In genomic region chr4:150411527-150411926, GRCh38 we compare ENCODE assay signal across 19 cellular contexts.
A peak's percentile ranks its signal among the peaks of the same experiment; 100 is the strongest.
DNase-seq lines count a peak whose midpoint lies in the region; ATAC-seq and TF ChIP-seq lines count a peak whose summit lies in the region.
"Had no signal": no experiment of that assay in that cellular context is flagged by ENCODE, and none has a peak within 500 bp of the region (broad histone marks: within the 10 kb centered on the region; RNA-seq: fewer than 3 reads in every experiment).

No MANE protein-coding gene starts in this region.

- ATAC-seq in SK-N-SH treated with all-trans-retinoic acid at 6 μM for 48 hours, result peak; percentile 93
- ATAC-seq in GM19452 (IDR thresholded peaks at IDR 0.05; ENCODE audit: unreplicated experiment), result no peak
- ATAC-seq in activated naive CD8-positive, alpha-beta T cell treated with anti-CD3 and anti-CD28 coated beads, Interleukin-2, amount 50 U/mL, for 24 hours, result no peak

- H3K9me3 Mint-ChIP-seq in activated naive CD8-positive, alpha-beta T cell treated with anti-CD3 and anti-CD28 coated beads, Interleukin-2, amount 50 U/mL, for 24 hours, result no peaks in the 10 kb centered on the region

- peaks cover 3% of the 10 kb centered on the region for H3K4me1 Mint-ChIP-seq in activated naive CD8-positive, alpha-beta T cell treated with anti-CD3 and anti-CD28 coated beads, Interleukin-2, amount 50 U/mL, for 24 hours

- peak; percentile 59 for DNase-seq in D341Med (ENCODE audit: low spot score)
- peak; percentile 45 for DNase-seq in NCI-H2081 treated with DMSO at 0.1 percent for 48 hours (lab: John Stamatoyannopoulos, UW)
- peak; percentile 6 for DNase-seq in fibroblast of the aortic adventitia (ENCODE audit: low read depth)
- no peak for DNase-seq in caudate nucleus (lab: John Stamatoyannopoulos, UW)
- DNase-seq in DMS153 treated with DMSO at 0.1 percent for 48 hours (lab: John Stamatoyannopoulos, UW; ENCODE audit: unreplicated experiment), result no peak
- DNase-seq in activated naive CD8-positive, alpha-beta T cell treated with anti-CD3 and anti-CD28 coated beads, Interleukin-2, amount 50 U/mL, for 24 hours, result no peak
- DNase-seq: activated CD4-positive, alpha-beta T cell treated with anti-CD3 and anti-CD28 coated beads, Interleukin-2, amount 50 U/mL, for 4 hours; activated naive CD4-positive, alpha-beta T cell; activated T-cell treated with anti-CD3 and anti-CD28 coated beads for 4 hours; anterior cingulate cortex; foreskin melanocyte; KBM-7; ovary; sigmoid colon; stimulated activated CD4-positive, alpha-beta T cell treated with anti-CD3 and anti-CD28 coated beads, Interleukin-1b, Interleukin-23, amount 100 ng/mL, for 48 hours; stimulated activated naive CD4-positive, alpha-beta T cell; tibial artery had no signal

- H3K27ac Mint-ChIP-seq in activated naive CD8-positive, alpha-beta T cell treated with anti-CD3 and anti-CD28 coated beads, Interleukin-2, amount 50 U/mL, for 24 hours, result no peak overlapping the region

- no peaks in the 10 kb centered on the region for H3K27me3 Mint-ChIP-seq in activated naive CD8-positive, alpha-beta T cell treated with anti-CD3 and anti-CD28 coated beads, Interleukin-2, amount 50 U/mL, for 24 hours

- TF ChIP-seq CTCF in fibroblast of the aortic adventitia (IDR thresholded peaks at IDR 0.05; ENCODE audit: insufficient read depth, low read length), result peak; percentile 8

- no peak overlapping the region for H3K27ac ChIP-seq in caudate nucleus (ENCODE audit: low read depth, low read length)
- H3K27ac ChIP-seq: ovary, tibial artery had no signal

- H3K36me3 Mint-ChIP-seq in activated naive CD8-positive, alpha-beta T cell treated with anti-CD3 and anti-CD28 coated beads, Interleukin-2, amount 50 U/mL, for 24 hours (ENCODE audit: low read depth), result peaks cover 17% of the 10 kb centered on the region

- H3K4me3 ChIP-seq in fibroblast of the aortic adventitia (ENCODE audit: low read depth, low read length), result no peak overlapping the region
- H3K4me3 ChIP-seq: ovary, sigmoid colon, tibial artery had no signal

- H3K4me3 Mint-ChIP-seq in activated naive CD8-positive, alpha-beta T cell treated with anti-CD3 and anti-CD28 coated beads, Interleukin-2, amount 50 U/mL, for 24 hours, result no peak overlapping the region

TF ChIP-seq in SK-N-SH treated with all-trans-retinoic acid at 6 μM for 48 hours, 23 proteins besides CTCF, POLR2A, EP300 and RAD21:
- TF ChIP-seq TSHZ2 (CRISPR knock-in tag; IDR thresholded peaks at IDR 0.05), result peak; percentile 77; the same call in 1 of the 2 replicates
- peak; percentile 89 for TF ChIP-seq TCF4 (CRISPR knock-in tag; IDR thresholded peaks at IDR 0.05; ENCODE audit: borderline replicate concordance)
- TF ChIP-seq ZNF70 (CRISPR knock-in tag; IDR thresholded peaks at IDR 0.05), result no peak
- no peak for TF ChIP-seq TOX (CRISPR knock-in tag; IDR thresholded peaks at IDR 0.05; ENCODE audit: borderline replicate concordance)
- TF ChIP-seq ESRRG (CRISPR knock-in tag; IDR thresholded peaks at IDR 0.05), result no peak
- TF ChIP-seq SNAI2 (CRISPR knock-in tag; IDR thresholded peaks at IDR 0.05), result no peak
- no peak for TF ChIP-seq ZNF565 (CRISPR knock-in tag; conservative IDR thresholded peaks at IDR 0.05; ENCODE audit: low read depth)
- no peak for TF ChIP-seq GLIS3 (CRISPR knock-in tag; IDR thresholded peaks at IDR 0.05)
- no peak for TF ChIP-seq CSRNP3 (CRISPR knock-in tag; IDR thresholded peaks at IDR 0.05)
- no peak for TF ChIP-seq PPARA (CRISPR knock-in tag; IDR thresholded peaks at IDR 0.05; ENCODE audit: borderline replicate concordance)
- TF ChIP-seq, protein P1, sequence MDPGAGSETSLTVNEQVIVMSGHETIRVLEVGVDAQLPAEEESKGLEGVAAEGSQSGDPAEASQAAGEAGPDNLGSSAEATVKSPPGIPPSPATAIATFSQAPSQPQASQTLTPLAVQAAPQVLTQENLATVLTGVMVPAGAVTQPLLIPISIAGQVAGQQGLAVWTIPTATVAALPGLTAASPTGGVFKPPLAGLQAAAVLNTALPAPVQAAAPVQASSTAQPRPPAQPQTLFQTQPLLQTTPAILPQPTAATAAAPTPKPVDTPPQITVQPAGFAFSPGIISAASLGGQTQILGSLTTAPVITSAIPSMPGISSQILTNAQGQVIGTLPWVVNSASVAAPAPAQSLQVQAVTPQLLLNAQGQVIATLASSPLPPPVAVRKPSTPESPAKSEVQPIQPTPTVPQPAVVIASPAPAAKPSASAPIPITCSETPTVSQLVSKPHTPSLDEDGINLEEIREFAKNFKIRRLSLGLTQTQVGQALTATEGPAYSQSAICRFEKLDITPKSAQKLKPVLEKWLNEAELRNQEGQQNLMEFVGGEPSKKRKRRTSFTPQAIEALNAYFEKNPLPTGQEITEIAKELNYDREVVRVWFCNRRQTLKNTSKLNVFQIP (CRISPR knock-in tag; IDR thresholded peaks at IDR 0.05; ENCODE audit: borderline replicate concordance, low read depth), result no peak
- TF ChIP-seq, protein P2, sequence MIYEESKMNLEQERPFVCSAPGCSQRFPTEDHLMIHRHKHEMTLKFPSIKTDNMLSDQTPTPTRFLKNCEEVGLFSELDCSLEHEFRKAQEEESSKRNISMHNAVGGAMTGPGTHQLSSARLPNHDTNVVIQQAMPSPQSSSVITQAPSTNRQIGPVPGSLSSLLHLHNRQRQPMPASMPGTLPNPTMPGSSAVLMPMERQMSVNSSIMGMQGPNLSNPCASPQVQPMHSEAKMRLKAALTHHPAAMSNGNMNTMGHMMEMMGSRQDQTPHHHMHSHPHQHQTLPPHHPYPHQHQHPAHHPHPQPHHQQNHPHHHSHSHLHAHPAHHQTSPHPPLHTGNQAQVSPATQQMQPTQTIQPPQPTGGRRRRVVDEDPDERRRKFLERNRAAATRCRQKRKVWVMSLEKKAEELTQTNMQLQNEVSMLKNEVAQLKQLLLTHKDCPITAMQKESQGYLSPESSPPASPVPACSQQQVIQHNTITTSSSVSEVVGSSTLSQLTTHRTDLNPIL (CRISPR knock-in tag; IDR thresholded peaks at IDR 0.05; ENCODE audit: low read depth), result no peak
- no peak for TF ChIP-seq ISL1 (CRISPR knock-in tag; IDR thresholded peaks at IDR 0.05)
- no peak for TF ChIP-seq OSR1 (CRISPR knock-in tag; IDR thresholded peaks at IDR 0.05)
- TF ChIP-seq ARNTL (CRISPR knock-in tag; IDR thresholded peaks at IDR 0.05; ENCODE audit: borderline replicate concordance, low read depth), result no peak

Comparison
In these comparisons a context has a peak if more than half of its experiments do, and no peak if none do; other contexts are left out.
1. DNase-seq: peak in D341Med (single experiment), NCI-H2081 treated with DMSO at 0.1 percent for 48 hours (single experiment) and fibroblast of the aortic adventitia (single experiment); none in caudate nucleus (0 of 61), DMS153 treated with DMSO at 0.1 percent for 48 hours (single experiment) and activated naive CD8-positive, alpha-beta T cell treated with anti-CD3 and anti-CD28 coated beads, Interleukin-2, amount 50 U/mL, for 24 hours (single experiment).